ENCODE assay signal across 11 cellular contexts in the genomic region with DNA sequence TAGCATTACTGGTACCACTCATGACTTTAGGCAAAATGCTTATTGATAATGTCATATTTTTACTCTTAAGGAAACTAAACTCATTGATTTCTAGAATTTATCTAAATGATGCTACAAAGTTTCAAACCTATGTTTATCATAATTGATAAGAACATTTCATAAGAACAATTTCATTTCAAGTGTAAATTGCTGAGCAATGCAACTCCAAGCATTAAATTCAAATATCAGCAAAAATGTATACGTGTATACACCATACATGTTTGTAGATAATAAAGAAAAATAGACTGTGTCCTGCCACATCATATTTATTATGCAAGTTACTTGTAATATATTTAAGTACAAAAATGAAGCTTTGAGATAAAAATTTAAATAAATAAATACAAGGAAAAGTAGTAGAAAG.
"Had no signal": no experiment of that assay in that cellular context is flagged by ENCODE, and none has a peak within 500 bp of the region (broad histone marks: within the 10 kb centered on the region; RNA-seq: fewer than 3 reads in every experiment).

No MANE protein-coding gene starts in this region.

- H3K4me2 ChIP-seq: GM23338 had no signal

- H3K4me3 Mint-ChIP-seq: GM23338, H9, HFFc6 had no signal

- ATAC-seq: GM23338, HCT116 had no signal

- H3K4me1 Mint-ChIP-seq: GM23338, H9 had no signal

- H3K4me1 ChIP-seq: HAP-1 had no signal

- H3K4me3 ChIP-seq: GM23248, GM23338, HAP-1 had no signal

- FAIRE-seq: H1, H54 had no signal

- H3K9me3 ChIP-seq: HAP-1 had no signal

- H2AFZ ChIP-seq: GM23248 had no signal

- H3K27ac Mint-ChIP-seq: GM23338, H9, HFFc6 had no signal

- H3K27ac ChIP-seq: GM23248 had no signal

- H3K9ac ChIP-seq: GM23248 had no signal

- H3K36me3 ChIP-seq: HAP-1 had no signal

- H3K9me3 Mint-ChIP-seq: GM23338, H9, HFFc6 had no signal

- DNase-seq: GM23248, GOT3, H7, H9, HCEC 1CT, HFFc6 had no signal
